In the genomic region with DNA sequence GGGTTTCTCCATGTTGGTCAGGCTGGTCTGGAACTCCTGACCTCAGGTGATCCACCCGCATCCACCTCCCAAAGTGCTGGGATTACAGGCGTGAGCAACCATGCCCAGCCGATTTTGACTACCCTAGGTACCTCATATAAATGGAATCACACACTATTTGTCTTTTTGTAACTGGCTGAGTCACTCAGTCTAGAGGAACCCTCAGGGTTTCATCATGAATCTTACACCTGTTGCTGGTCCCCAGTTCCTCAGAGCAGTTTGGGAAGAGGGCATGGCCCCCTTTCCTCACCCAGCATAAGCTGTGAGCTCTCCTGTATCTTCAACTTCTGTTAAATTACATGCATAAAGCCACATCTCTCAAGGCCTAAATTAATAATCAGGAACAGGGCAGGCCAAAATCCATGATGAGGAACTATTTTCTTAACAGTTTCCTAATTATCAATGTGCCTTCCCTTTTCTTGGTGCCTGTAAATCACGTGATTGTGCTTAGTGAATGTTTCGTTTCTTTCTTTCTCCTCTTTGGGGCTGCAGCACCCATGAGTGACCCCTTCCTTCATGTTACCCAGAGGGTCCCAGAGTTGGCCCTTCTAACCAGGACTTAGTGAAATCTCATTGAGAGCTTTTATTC, we compare ENCODE assay signal across 23 cellular contexts. TPM values are rescaled to one million over a fixed set of nuclear protein-coding genes. Genes with fewer than 3 reads are reported as not detected.
DNase-seq lines count a peak whose midpoint lies in the region; ATAC-seq and TF ChIP-seq lines count a peak whose summit lies in the region.
"Had no signal": no experiment of that assay in that cellular context is flagged by ENCODE, and none has a peak within 500 bp of the region (broad histone marks: within the 10 kb centered on the region; RNA-seq: fewer than 3 reads in every experiment).

No MANE protein-coding gene starts in this region.

- H3K4me3 Mint-ChIP-seq in stimulated activated effector memory CD8-positive, alpha-beta T cell treated with anti-CD3 and anti-CD28 coated beads, Interleukin-12 subunit alpha, Interleukin-12 subunit beta, amount 100 ng/mL, for 72 hours: no peak overlapping the region
- H3K4me3 Mint-ChIP-seq: activated T-cell treated with anti-CD3 and anti-CD28 coated beads, Interleukin-2, amount 50 U/mL, for 4 hours had no signal

- H3K4me1 ChIP-seq in duodenal mucosa (ENCODE audit: control insufficient read depth in 1 of 2, insufficient read depth in 2 of 2, low read length in 2 of 2): no peaks in the 10 kb centered on the region
- peaks cover 0 to 9% (median 0%) of the 10 kb centered on the region in 4 donors for H3K4me1 ChIP-seq in right lobe of liver
- peaks cover 0 to 38% (median 9%) of the 10 kb centered on the region in 5 donors for H3K4me1 ChIP-seq in subcutaneous abdominal adipose tissue (ENCODE audit: control insufficient read depth in 5 of 5, insufficient read depth in 5 of 5, low read length in 5 of 5)

- peak overlapping the region; percentile 10 for H3K27ac ChIP-seq in duodenal mucosa (ENCODE audit: low read depth, low read length)
- peak overlapping the region; percentile 15 to 40 (median 32) for H3K27ac ChIP-seq in right lobe of liver
- H3K27ac ChIP-seq in subcutaneous abdominal adipose tissue (ENCODE audit: low read depth, low read length): peak overlapping the region; percentile 60
- H3K27ac ChIP-seq: 22Rv1; BLaER1 treated with 17β-estradiol and CSF1 and Interleukin-3, amounts not matched to agents 10 nM and 100 nM; SK-N-MC had no signal

- H3K36me3 ChIP-seq in duodenal mucosa (ENCODE audit: control insufficient read depth in 1 of 2, insufficient read depth in 2 of 2, low read length in 2 of 2) (no peaks in the 10 kb centered on the region), right lobe of liver (no peaks in the 10 kb centered on the region), subcutaneous abdominal adipose tissue (ENCODE audit: control insufficient read depth in 5 of 5, insufficient read depth in 5 of 5, low read length in 5 of 5) (no peaks in the 10 kb centered on the region)

- peak in 3 of 4 donors; percentile 6 to 32 (median 31) for ATAC-seq in right lobe of liver
- ATAC-seq in GM21381 (IDR thresholded peaks at IDR 0.05; ENCODE audit: unreplicated experiment): no peak
- ATAC-seq in stimulated activated effector memory CD8-positive, alpha-beta T cell treated with anti-CD3 and anti-CD28 coated beads, Interleukin-12 subunit alpha, Interleukin-12 subunit beta, amount 100 ng/mL, for 72 hours: no peak
- ATAC-seq: activated T-cell treated with anti-CD3 and anti-CD28 coated beads, Interleukin-2, amount 50 U/mL, for 4 hours; GM12878 had no signal

- H3K9me3 Mint-ChIP-seq in stimulated activated effector memory CD8-positive, alpha-beta T cell treated with anti-CD3 and anti-CD28 coated beads, Interleukin-12 subunit alpha, Interleukin-12 subunit beta, amount 100 ng/mL, for 72 hours: no peaks in the 10 kb centered on the region
- H3K9me3 Mint-ChIP-seq: activated T-cell treated with anti-CD3 and anti-CD28 coated beads, Interleukin-2, amount 50 U/mL, for 4 hours had no signal

- no peaks in the 10 kb centered on the region for H3K4me1 Mint-ChIP-seq in stimulated activated effector memory CD8-positive, alpha-beta T cell treated with anti-CD3 and anti-CD28 coated beads, Interleukin-12 subunit alpha, Interleukin-12 subunit beta, amount 100 ng/mL, for 72 hours

- no peak overlapping the region for H3K27ac Mint-ChIP-seq in stimulated activated effector memory CD8-positive, alpha-beta T cell treated with anti-CD3 and anti-CD28 coated beads, Interleukin-12 subunit alpha, Interleukin-12 subunit beta, amount 100 ng/mL, for 72 hours
- H3K27ac Mint-ChIP-seq: naive B cell had no signal

- no peak for TF ChIP-seq CTCF in right lobe of liver (IDR thresholded peaks at IDR 0.05)

- DNase-seq in NOMO-1 (lab: John Stamatoyannopoulos, UW; ENCODE audit: unreplicated experiment in 2 of 2) (peak; percentile 74 to 78), NOMO-1 treated with dmso at 0.1 percent for 144 hours (lab: John Stamatoyannopoulos, UW; ENCODE audit: unreplicated experiment) (no peak), right lobe of liver (no peak), NCI-H1092 treated with DMSO at 0.1 percent for 48 hours (lab: John Stamatoyannopoulos, UW) (no peak)
- no peak for DNase-seq in stimulated activated effector memory CD8-positive, alpha-beta T cell treated with anti-CD3 and anti-CD28 coated beads, Interleukin-12 subunit alpha, Interleukin-12 subunit beta, amount 100 ng/mL, for 72 hours (ENCODE audit: low spot score in 2 of 2)
- DNase-seq: activated T-cell treated with anti-CD3 and anti-CD28 coated beads, Interleukin-2, amount 50 U/mL, for 4 hours; DMS 273 treated with DMSO at 0.1 percent for 48 hours; effector CD4-positive, alpha-beta T cell; GDM1; hypothalamus; naive B cell; NCI-H187; NCI-H345; posterior cingulate gyrus; stimulated activated naive CD4-positive, alpha-beta T cell; trophoblast cell had no signal

- no peaks in the 10 kb centered on the region for H3K36me3 Mint-ChIP-seq in stimulated activated effector memory CD8-positive, alpha-beta T cell treated with anti-CD3 and anti-CD28 coated beads, Interleukin-12 subunit alpha, Interleukin-12 subunit beta, amount 100 ng/mL, for 72 hours
- H3K36me3 Mint-ChIP-seq: naive B cell had no signal

- H3K9ac ChIP-seq in duodenal mucosa (ENCODE audit: low read depth in 1 of 2, low read length in 2 of 2) (no peak overlapping the region), subcutaneous abdominal adipose tissue (ENCODE audit: low read length in 5 of 5) (peak overlapping the region in 1 of 5 donors; percentile 38)
- H3K9ac ChIP-seq: BLaER1 treated with 17β-estradiol and CSF1 and Interleukin-3, amounts not matched to agents 10 nM and 100 nM had no signal

- no peak for TF ChIP-seq POLR2A in right lobe of liver (IDR thresholded peaks at IDR 0.05)

- H3K9me3 ChIP-seq in duodenal mucosa (ENCODE audit: control insufficient read depth in 1 of 2, low read length in 2 of 2) (no peaks in the 10 kb centered on the region), right lobe of liver (no peaks in the 10 kb centered on the region), subcutaneous abdominal adipose tissue (ENCODE audit: control insufficient read depth in 5 of 5, low read length in 5 of 5) (no peaks in the 10 kb centered on the region)

- H3K27me3 ChIP-seq in duodenal mucosa (ENCODE audit: control insufficient read depth in 1 of 2, insufficient read depth in 2 of 2, low read length in 2 of 2) (peaks cover 2% of the 10 kb centered on the region in 2 donors), right lobe of liver (no peaks in the 10 kb centered on the region), subcutaneous abdominal adipose tissue (ENCODE audit: control insufficient read depth in 5 of 5, insufficient read depth in 4 of 5, low read length in 5 of 5) (peaks cover 0 to 2% (median 0%) of the 10 kb centered on the region in 5 donors)

- H3K4me3 ChIP-seq in duodenal mucosa (ENCODE audit: low read depth in 1 of 2, low read length in 2 of 2): no peak overlapping the region
- H3K4me3 ChIP-seq in right lobe of liver: no peak overlapping the region
- H3K4me3 ChIP-seq in subcutaneous abdominal adipose tissue (ENCODE audit: low read depth in 1 of 5, low read length in 5 of 5): no peak overlapping the region
- H3K4me3 ChIP-seq: BLaER1 treated with 17β-estradiol and CSF1 and Interleukin-3, amounts not matched to agents 10 nM and 100 nM; GM12878; SK-N-MC had no signal

- 74% methylated on average over 5 of the region's 5 CpGs for WGBS in right lobe of liver (ENCODE audit: insufficient coverage, low coverage, low lambda C conversion rate, missing lambda C conversion rate)

- intact Hi-C loops in right lobe of liver (cut with DNase I): no loop called here

RNA-seq across cellular contexts. Expression of a gene that starts 20.9 kb away (rescaled TPM):
- total RNA-seq in right lobe of liver: 10 to 100 TPM; 21.8 to 55.0 (median 32.9) TPM

Comparison
In these comparisons a context has a peak if more than half of its experiments do, and no peak if none do; other contexts are left out.
1. DNase-seq: peak in NOMO-1 (2 of 2); none in NOMO-1 treated with dmso at 0.1 percent for 144 hours (single experiment), right lobe of liver (0 of 3), NCI-H1092 treated with DMSO at 0.1 percent for 48 hours (single experiment) and stimulated activated effector memory CD8-positive, alpha-beta T cell treated with anti-CD3 and anti-CD28 coated beads, Interleukin-12 subunit alpha, Interleukin-12 subunit beta, amount 100 ng/mL, for 72 hours (0 of 2).
2. H3K27ac ChIP-seq: peak in every context shown above with its lines; median percentile 60 in subcutaneous abdominal adipose tissue; 32 in right lobe of liver; 10 in duodenal mucosa.
3. ATAC-seq: peak in right lobe of liver (3 of 4); none in GM21381 (single experiment) and stimulated activated effector memory CD8-positive, alpha-beta T cell treated with anti-CD3 and anti-CD28 coated beads, Interleukin-12 subunit alpha, Interleukin-12 subunit beta, amount 100 ng/mL, for 72 hours (single experiment).